ENCODE assay signal across 10 cellular contexts in the genomic region with DNA sequence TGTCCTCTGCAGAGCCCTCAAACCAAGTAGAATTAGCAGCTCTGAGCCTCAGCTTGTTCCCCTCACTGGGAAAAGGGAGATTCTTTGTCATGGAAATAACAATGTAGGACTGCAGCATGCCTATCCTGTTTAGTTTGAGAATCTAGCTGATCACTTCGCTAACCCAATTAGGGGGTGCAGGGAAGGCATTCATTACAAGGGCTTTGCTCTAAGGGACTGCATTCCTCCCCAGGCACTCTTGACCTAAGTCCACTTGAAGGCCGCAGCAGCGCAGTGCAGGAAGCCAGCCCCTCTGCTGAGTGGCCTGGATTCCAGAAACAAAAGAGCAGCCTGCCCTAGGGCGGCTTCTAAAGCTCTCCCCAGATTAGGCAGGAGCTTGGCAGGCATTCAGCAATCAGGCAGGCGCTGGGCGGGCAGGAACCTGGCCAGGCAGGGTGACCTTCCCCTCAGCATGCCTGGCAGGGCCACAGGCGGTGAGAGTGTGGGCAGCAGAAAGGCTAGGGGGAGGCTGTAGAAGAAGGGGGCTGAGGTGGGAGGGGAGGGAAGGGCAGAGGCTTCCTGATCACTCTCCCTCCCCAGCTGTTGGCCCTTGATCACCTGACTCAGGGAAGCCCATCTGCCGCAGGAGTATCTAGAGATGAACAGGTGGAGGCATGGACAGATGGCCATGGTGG. TPM values are rescaled to one million over a fixed set of nuclear protein-coding genes. Genes with fewer than 3 reads are reported as not detected.
A peak's percentile ranks its signal among the peaks of the same experiment; 100 is the strongest.
DNase-seq lines count a peak whose midpoint lies in the region; ATAC-seq, FAIRE-seq and TF ChIP-seq lines count a peak whose summit lies in the region.
"Had no signal": no experiment of that assay in that cellular context is flagged by ENCODE, and none has a peak within 500 bp of the region (broad histone marks: within the 10 kb centered on the region; RNA-seq: fewer than 3 reads in every experiment).

No MANE protein-coding gene starts in this region.

- H4K5ac ChIP-seq in H1 (ENCODE audit: insufficient read length, low read depth, low read length): peak overlapping the region; percentile 76

- no peak overlapping the region for H2AFZ ChIP-seq in H1 (ENCODE audit: low read length)

- H3K9me3 ChIP-seq in H1 (ENCODE audit: insufficient read depth in 2 of 2, low read depth in 1 of 2, low read length in 1 of 2) (no peaks in the 10 kb centered on the region), mesodermal cell (ENCODE audit: control insufficient read depth, low read length) (no peaks in the 10 kb centered on the region)

- no peak overlapping the region for H2BK120ac ChIP-seq in H1 (replicated peaks; ENCODE audit: low read depth, low read length)

- peak overlapping the region; percentile 30 for H4K91ac ChIP-seq in H1 (replicated peaks; ENCODE audit: insufficient read length, low read length)

- TF ChIP-seq POLR2A in H1 (IDR thresholded peaks at IDR 0.05; ENCODE audit: control extremely low read depth in 1 of 2, low read depth in 2 of 2, low read length in 2 of 2): peak; percentile 54 to 64; a peak in 1 of 3 replicates

- peaks cover 15% of the 10 kb centered on the region; the same call in 1 of the 2 replicates for H3K79me1 ChIP-seq in H1 (ENCODE audit: low read depth, low read length)

- peak overlapping the region; percentile 93 for H2BK12ac ChIP-seq in H1 (ENCODE audit: low read depth, low read length)

- H3K23ac ChIP-seq in H1 (ENCODE audit: insufficient read length): no peak overlapping the region

- peaks cover 5 to 71% of the 10 kb centered on the region in 2 experiments for H3K79me2 ChIP-seq in H1 (ENCODE audit: control insufficient read depth in 1 of 2, insufficient read depth in 2 of 2, low read length in 2 of 2)

- H3K4me1 ChIP-seq in H1 (replicated peaks in 1 of 4; ENCODE audit: control insufficient read depth in 3 of 4, insufficient read depth in 4 of 4, low read length in 3 of 4): peaks cover 11 to 37% (median 22%) of the 10 kb centered on the region in 4 experiments
- H3K4me1 ChIP-seq in mesodermal cell (ENCODE audit: control insufficient read depth, insufficient read depth, low read length, poor library complexity, severe bottlenecking): peaks cover 23% of the 10 kb centered on the region

- peak overlapping the region; percentile 68 for H3K18ac ChIP-seq in H1 (ENCODE audit: extremely low read depth, low read length)

- peak overlapping the region; percentile 86 for H3K27ac ChIP-seq in H1 (ENCODE audit: low read depth, low read length)
- peak overlapping the region; percentile 36 for H3K27ac ChIP-seq in mesodermal cell (ENCODE audit: low read depth, low read length, severe bottlenecking)
- H3K27ac ChIP-seq in coronary artery: no peak overlapping the region

- H3K56ac ChIP-seq in H1 (replicated peaks; ENCODE audit: insufficient read length, low read depth, low read length): peak overlapping the region; percentile 5

- no peak overlapping the region for H2AK5ac ChIP-seq in H1 (ENCODE audit: low read depth, low read length)

- H3K4me2 ChIP-seq in H1 (ENCODE audit: insufficient read depth in 1 of 2, low read depth in 2 of 2, low read length in 2 of 2): peak overlapping the region; percentile 56 to 58

- H3K27me3 ChIP-seq in H1 (replicated peaks in 1 of 4; ENCODE audit: control insufficient read depth in 3 of 4, extremely low read depth in 1 of 4, insufficient read depth in 3 of 4, low read length in 3 of 4): no peaks in the 10 kb centered on the region

- peak overlapping the region in 2 of 4 experiments; percentile 30 to 37; a peak in 3 of 7 replicates for H3K9ac ChIP-seq in H1 (replicated peaks in 1 of 4; ENCODE audit: extremely low read depth in 1 of 4, low read depth in 3 of 4, low read length in 3 of 4)

- TF ChIP-seq CTCF in AG09319 (IDR thresholded peaks at IDR 0.05; ENCODE audit: low read depth, low read length) (no peak), H1 (IDR thresholded peaks at IDR 0.05; ENCODE audit: control extremely low read depth in 1 of 3, insufficient read depth in 1 of 3, low read depth in 1 of 3, low read length in 3 of 3) (no peak), coronary artery (IDR thresholded peaks at IDR 0.05) (no peak)

- H3K14ac ChIP-seq in H1 (ENCODE audit: insufficient read length): no peak overlapping the region

- H4K20me1 ChIP-seq in H1 (replicated peaks in 1 of 2; ENCODE audit: control insufficient read depth in 1 of 2, insufficient read depth in 2 of 2, low read length in 2 of 2): no peaks in the 10 kb centered on the region

- DNase-seq in AG09319 (ENCODE audit: extremely low read depth, low read depth): peak; percentile 12
- peak; percentile 34 for DNase-seq in NCI-H226
- peak; percentile 81 to 91 for DNase-seq in H1 (ENCODE audit: low read depth in 1 of 2, low spot score in 2 of 2)
- no peak for DNase-seq in coronary artery (ENCODE audit: low spot score)
- no peak for DNase-seq in activated CD4-positive, CD25-positive, alpha-beta regulatory T cell (lab: John Stamatoyannopoulos, UW)
- DNase-seq: stimulated activated naive CD8-positive, alpha-beta T cell treated with anti-CD3 and anti-CD28 coated beads, Interleukin-15, amount 100 ng/mL, for 72 hours had no signal

- CTCF ChIA-PET in H1 (lab: Charles Lee; ENCODE audit: partially characterized antibody): interaction anchor here (0.7 to 2.8 kb wide), 21 partner anchors 10 to 265 kb away, joined by 3 to 15 read pairs (median 5); partner anchors contain the start of gene CCNJL

- POLR2A ChIA-PET in H1 (lab: Charles Lee; ENCODE audit: partially characterized antibody): interaction anchor here (0.8 to 4.3 kb wide), 17 partner anchors 11 to 205 kb away, joined by 3 to 25 read pairs (median 3); partner anchors contain the start of gene CCNJL

- peak; percentile 93 for FAIRE-seq in H1 (lab: Jason Lieb, UNC)

- no peak overlapping the region for H3K4ac ChIP-seq in H1 (replicated peaks; ENCODE audit: insufficient read length, low read depth, low read length)

- H3K4me3 ChIP-seq in H1 (ENCODE audit: extremely low read depth in 1 of 4, insufficient read depth in 2 of 4, low read depth in 3 of 4, low read length in 4 of 4) (peak overlapping the region in 1 of 4 experiments; percentile 36; a peak in 2 of 8 replicates), mesodermal cell (ENCODE audit: extremely low read depth, insufficient read depth, low read length, poor library complexity, severe bottlenecking) (no peak overlapping the region), coronary artery (no peak overlapping the region)

- ATAC-seq in GM19397 (IDR thresholded peaks at IDR 0.05; ENCODE audit: unreplicated experiment) (no peak), GM19455 (IDR thresholded peaks at IDR 0.05; ENCODE audit: unreplicated experiment) (no peak)
- ATAC-seq: stimulated activated naive CD8-positive, alpha-beta T cell treated with anti-CD3 and anti-CD28 coated beads, Interleukin-15, amount 100 ng/mL, for 72 hours had no signal

- H2BK20ac ChIP-seq in H1 (ENCODE audit: low read length): peak overlapping the region; percentile 78; the same call in 1 of the 2 replicates

- peak in 1 of 2 experiments; percentile 22; a peak in 1 of 4 replicates for TF ChIP-seq RAD21 in H1 (IDR thresholded peaks at IDR 0.05 in 1 of 2, conservative IDR thresholded peaks at IDR 0.05 in 1 of 2; ENCODE audit: low read depth in 2 of 2, low read length in 2 of 2)

- H2BK5ac ChIP-seq in H1 (ENCODE audit: low read depth, low read length): peak overlapping the region; percentile 87

- no peaks in the 10 kb centered on the region for H3K23me2 ChIP-seq in H1 (ENCODE audit: low read depth, low read length)

- no peak overlapping the region for H4K8ac ChIP-seq in H1 (ENCODE audit: extremely low read depth, insufficient read depth, low read length)

- 5% methylated on average over 8 of the region's 8 CpGs; no CpG with 5 or more reads in 1 of the 2 experiments for WGBS in H1 (ENCODE audit: extremely low coverage in 1 of 2, insufficient coverage in 1 of 2, insufficient read length in 1 of 2, insufficient replicate concordance in 2 of 2, low coverage in 1 of 2, low lambda C conversion rate in 2 of 2, missing lambda C conversion rate in 1 of 2), 2 experiments
- 14 to 17% methylated on average over 6 of the region's 8 CpGs for WGBS in mesodermal cell (ENCODE audit: insufficient coverage in 2 of 2), 2 experiments

- peak in 1 of 2 experiments; percentile 85; a peak in 1 of 3 replicates for TF ChIP-seq EP300 in H1 (IDR thresholded peaks at IDR 0.05; ENCODE audit: borderline replicate concordance in 1 of 2, low read depth in 2 of 2, low read length in 2 of 2)

- H3K36me3 ChIP-seq in H1 (ENCODE audit: control insufficient read depth in 2 of 4, insufficient read depth in 4 of 4, low read length in 3 of 4) (peaks cover 0 to 4% (median under 1%) of the 10 kb centered on the region in 4 experiments; a peak in 2 of 8 replicates), mesodermal cell (ENCODE audit: control insufficient read depth, insufficient read depth, low read length) (peaks cover 19% of the 10 kb centered on the region)

- no peak overlapping the region for H2BK15ac ChIP-seq in H1 (ENCODE audit: low read length)

TF ChIP-seq in H1, 55 proteins besides CTCF, POLR2A, EP300 and RAD21 (continues in another document):
- no peak for TF ChIP-seq CBX8 (IDR thresholded peaks at IDR 0.05; ENCODE audit: borderline replicate concordance, low read depth, low read length)
- TF ChIP-seq FOSL1 (IDR thresholded peaks at IDR 0.05; ENCODE audit: insufficient read depth, low read depth, low read length): no peak

RNA-seq across cellular contexts. Expression of gene CCNJL, which starts 24.8 kb away (rescaled TPM):
- 34.6 and 36.2 TPM in 2 replicates for total RNA-seq in H1 (2021; fragmentation: NEBNext Ultra II Directional; extraction: Animal tissue kit (Norgen Biotek cat#: 25700))
- 44.7 and 54.7 TPM in 2 replicates for polyA plus RNA-seq in H1 (2011; rRNA removed)
- polyA plus RNA-seq in H1 (2011; cell fraction: cytosol; rRNA removed): 28.0 TPM
- 37.7 TPM for polyA plus RNA-seq in H1 (2011; cell fraction: nucleus; rRNA removed)
- 20.9 to 32.3 TPM (median 28.8 TPM) in 4 replicates for polyA plus RNA-seq in H1 (2012, experiment 1 of 2)
- 33.2 TPM for polyA plus RNA-seq in H1 (2012, experiment 2 of 2)
- polyA plus RNA-seq in H1 (2013, experiment 1 of 2): 25.1 TPM
- polyA plus RNA-seq in H1 (2013, experiment 2 of 2): 28.5 TPM
- 39.3 and 40.1 TPM in 2 replicates for polyA minus RNA-seq in H1 (2011; rRNA and poly(A)+ RNA removed)
- polyA minus RNA-seq in H1 (2011; cell fraction: cytosol; rRNA and poly(A)+ RNA removed): 23.5 TPM
- 35.4 TPM for polyA minus RNA-seq in H1 (2011; cell fraction: nucleus; rRNA and poly(A)+ RNA removed)
- polyA plus RNA-seq in mesodermal cell (2013, experiment 1 of 2): 16.3 TPM
- polyA plus RNA-seq in mesodermal cell (2013, experiment 2 of 2): 12.3 TPM
- total RNA-seq: T-helper 2 cell treated with Interferon-gamma antibody and Interleukin-4, amounts not matched to agents 100 ng/mL and 5 ng/mL, for 36 hours had no signal

RNA-seq across cellular contexts. Expression of gene FABP6, which starts 58.2 kb away (rescaled TPM):
- total RNA-seq in H1 (2021; fragmentation: NEBNext Ultra II Directional; extraction: Animal tissue kit (Norgen Biotek cat#: 25700)): 3.6 and 4.8 TPM in 2 replicates
- 3.2 and 6.1 TPM in 2 replicates for polyA plus RNA-seq in H1 (2011; rRNA removed)
- 5.0 TPM for polyA plus RNA-seq in H1 (2011; cell fraction: cytosol; rRNA removed)
- polyA plus RNA-seq in H1 (2011; cell fraction: nucleus; rRNA removed): 2.5 TPM
- polyA plus RNA-seq in H1 (2012, experiment 1 of 2): 4.5 to 12.2 TPM (median 7.2 TPM) in 4 replicates
- 5.9 TPM for polyA plus RNA-seq in H1 (2012, experiment 2 of 2)
- 3.5 TPM for polyA plus RNA-seq in H1 (2013, experiment 1 of 2)
- polyA plus RNA-seq in H1 (2013, experiment 2 of 2): 5.3 TPM
- 0.63 and 2.3 TPM in 2 replicates for polyA minus RNA-seq in H1 (2011; rRNA and poly(A)+ RNA removed)
- polyA minus RNA-seq in H1 (2011; cell fraction: cytosol; rRNA and poly(A)+ RNA removed): not detected
- 2.7 TPM for polyA minus RNA-seq in H1 (2011; cell fraction: nucleus; rRNA and poly(A)+ RNA removed)
- 0.70 TPM for polyA plus RNA-seq in mesodermal cell (2013, experiment 1 of 2)
- not detected for polyA plus RNA-seq in mesodermal cell (2013, experiment 2 of 2)
- total RNA-seq: T-helper 2 cell treated with Interferon-gamma antibody and Interleukin-4, amounts not matched to agents 100 ng/mL and 5 ng/mL, for 36 hours had no signal

Comparison
In these comparisons a context has a peak if more than half of its experiments do, and no peak if none do; other contexts are left out.
1. DNase-seq: peak in AG09319 (single experiment), NCI-H226 (single experiment) and H1 (2 of 2); none in coronary artery (single experiment) and activated CD4-positive, CD25-positive, alpha-beta regulatory T cell (0 of 4).
2. H3K27ac ChIP-seq: peak in H1 (single experiment) and mesodermal cell (single experiment); none in coronary artery (0 of 2).